ENCODE assay signal across 14 cellular contexts in the genomic region with DNA sequence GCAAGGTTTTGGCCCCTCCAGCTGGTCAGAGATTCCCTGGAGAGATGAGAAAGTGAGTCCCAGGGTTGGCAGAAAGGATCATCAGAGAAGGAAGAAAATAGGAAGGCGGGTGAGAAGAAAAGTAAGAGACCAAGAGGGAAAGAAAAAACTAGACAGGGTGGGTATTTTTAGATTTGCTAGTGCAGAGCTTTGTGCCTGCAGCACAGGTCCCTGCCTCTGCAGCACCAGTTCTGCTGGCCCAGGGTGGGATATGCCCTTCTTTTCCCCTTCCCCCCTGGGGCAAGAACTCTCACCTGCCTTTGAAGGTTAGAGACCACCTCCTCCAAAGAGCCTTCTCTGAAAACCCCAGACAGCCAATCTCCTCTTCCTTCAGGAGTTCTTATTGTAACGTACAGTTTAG.
DNase-seq lines count a peak whose midpoint lies in the region; ATAC-seq and TF ChIP-seq lines count a peak whose summit lies in the region.
"Had no signal": no experiment of that assay in that cellular context is flagged by ENCODE, and none has a peak within 500 bp of the region (broad histone marks: within the 10 kb centered on the region; RNA-seq: fewer than 3 reads in every experiment).

No MANE protein-coding gene starts in this region.

- no peak overlapping the region for H2BK120ac ChIP-seq in H9 (ENCODE audit: low read depth, low read length, poor library complexity, severe bottlenecking)

- no peak overlapping the region for H2BK20ac ChIP-seq in H9 (ENCODE audit: low read depth, low read length, poor library complexity, severe bottlenecking)

- peaks cover 20 to 22% of the 10 kb centered on the region in 2 experiments for H3K4me1 Mint-ChIP-seq in H9
- H3K4me1 Mint-ChIP-seq in WTC11: peaks cover 26% of the 10 kb centered on the region
- no peaks in the 10 kb centered on the region for H3K4me1 Mint-ChIP-seq in stimulated activated memory B cell treated with anti-CD40 and anti-IgM and Interleukin-4, amounts not matched to agents 10 μg/mL and 1 μg/mL and 100 μg/mL, for 72 hours
- H3K4me1 Mint-ChIP-seq: CD4-positive, alpha-beta memory T cell had no signal

- no peaks in the 10 kb centered on the region for H3K9me3 ChIP-seq in H9 (ENCODE audit: control insufficient read depth, low read depth, low read length)
- H3K9me3 ChIP-seq in right cardiac atrium (ENCODE audit: control insufficient read depth, low read length): peaks cover 4% of the 10 kb centered on the region
- no peaks in the 10 kb centered on the region for H3K9me3 ChIP-seq in skeletal muscle tissue (ENCODE audit: control insufficient read depth in 3 of 3, low read length in 3 of 3)
- H3K9me3 ChIP-seq: BE2C had no signal

- no peaks in the 10 kb centered on the region for H3K36me3 ChIP-seq in skeletal muscle tissue (ENCODE audit: control insufficient read depth in 3 of 3, insufficient read depth in 3 of 3, low read length in 3 of 3)
- H3K36me3 ChIP-seq: BE2C had no signal

- H3K4me1 ChIP-seq in H9 (ENCODE audit: insufficient read depth, low read length) (peaks cover 7% of the 10 kb centered on the region; the same call in 1 of the 2 replicates), right cardiac atrium (ENCODE audit: control insufficient read depth, insufficient read depth, low read length) (no peaks in the 10 kb centered on the region), skeletal muscle tissue (ENCODE audit: control insufficient read depth in 3 of 3, insufficient read depth in 3 of 3, low read length in 3 of 3) (peaks cover 20 to 44% (median 34%) of the 10 kb centered on the region in 3 donors)
- H3K4me1 ChIP-seq: BE2C had no signal

- no CpG with 5 or more reads among the region's 2 CpGs for WGBS in H9 (ENCODE audit: extremely low coverage, insufficient read length, low lambda C conversion rate)
- 42% methylated on average over 2 of the region's 2 CpGs for WGBS in right cardiac atrium

- intact Hi-C loops in right cardiac atrium (cut with DNase I): no loop called here

- CTCF ChIA-PET in WTC11 (lab: Charles Lee): interaction anchor here (0.8 kb wide), 1 partner anchor 331 kb away, joined by 3 read pairs; no protein-coding TSS in a partner anchor

- H3K27me3 ChIP-seq in H9 (ENCODE audit: insufficient read depth, low read length) (no peaks in the 10 kb centered on the region; the same call in 1 of the 2 replicates), right cardiac atrium (ENCODE audit: control insufficient read depth, insufficient read depth) (no peaks in the 10 kb centered on the region), skeletal muscle tissue (ENCODE audit: control insufficient read depth in 3 of 3, insufficient read depth in 3 of 3, low read length in 3 of 3) (no peaks in the 10 kb centered on the region)
- H3K27me3 ChIP-seq: BE2C had no signal

- H3K56ac ChIP-seq in H9 (ENCODE audit: insufficient read length, low read depth, low read length): no peak overlapping the region

- no peak overlapping the region for H4K8ac ChIP-seq in H9 (replicated peaks; ENCODE audit: insufficient read length, low read depth, low read length)

- H3K9me3 Mint-ChIP-seq in H9: peaks cover 0 to 3% of the 10 kb centered on the region in 2 experiments; a peak in 1 of 5 replicates
- no peaks in the 10 kb centered on the region for H3K9me3 Mint-ChIP-seq in WTC11
- no peaks in the 10 kb centered on the region for H3K9me3 Mint-ChIP-seq in stimulated activated memory B cell treated with anti-CD40 and anti-IgM and Interleukin-4, amounts not matched to agents 10 μg/mL and 1 μg/mL and 100 μg/mL, for 72 hours

- DNase-seq in H9 (no peak), WTC11 (ENCODE audit: low spot score) (no peak), right cardiac atrium (no peak)
- DNase-seq in activated effector memory CD4-positive, alpha-beta T cell treated with anti-CD3 and anti-CD28 coated beads, Interleukin-2, amount 50 U/mL, for 16 hours: no peak
- DNase-seq: CD4-positive, alpha-beta memory T cell; COR-L47; DMS153; EL had no signal

- peak overlapping the region; percentile 33 for H3K4me2 ChIP-seq in H9 (ENCODE audit: insufficient read depth, insufficient read length, low read length)

- no peaks in the 10 kb centered on the region for H3K79me2 ChIP-seq in H9 (ENCODE audit: insufficient read depth, low read length)

- H4K91ac ChIP-seq in H9 (ENCODE audit: insufficient read length, low read depth, low read length): no peak overlapping the region

- no peak overlapping the region for H2AFZ ChIP-seq in H9 (ENCODE audit: low read length)

- no peaks in the 10 kb centered on the region for H3K79me1 ChIP-seq in H9 (ENCODE audit: insufficient read depth, low read depth, low read length, poor library complexity, severe bottlenecking)

- H3K27ac ChIP-seq in H9 (ENCODE audit: insufficient read length, low read depth, low read length): no peak overlapping the region
- H3K27ac ChIP-seq in right cardiac atrium (ENCODE audit: low read length): peak overlapping the region; percentile 68
- H3K27ac ChIP-seq in skeletal muscle tissue (ENCODE audit: low read depth, low read length): peak overlapping the region; percentile 91
- H3K27ac ChIP-seq: C4-2B had no signal

- no peak overlapping the region for H3K23ac ChIP-seq in H9 (ENCODE audit: insufficient read length, low read depth, low read length)

- no peak overlapping the region for H2AK5ac ChIP-seq in H9 (ENCODE audit: insufficient read length, low read length)

- ATAC-seq in WTC11: peak; percentile 38
- no peak for ATAC-seq in right cardiac atrium
- no peak for ATAC-seq in GM21786 (IDR thresholded peaks at IDR 0.05; ENCODE audit: unreplicated experiment)
- ATAC-seq in stimulated activated memory B cell treated with anti-CD40 and anti-IgM and Interleukin-4, amounts not matched to agents 10 μg/mL and 1 μg/mL and 100 μg/mL, for 72 hours: no peak
- ATAC-seq: HCT116 had no signal

- TF ChIP-seq CTCF in H9 (conservative IDR thresholded peaks at IDR 0.05) (no peak), WTC11 (IDR thresholded peaks at IDR 0.05) (no peak)

- H3K4ac ChIP-seq in H9 (ENCODE audit: low read depth, low read length): no peak overlapping the region

- H2BK12ac ChIP-seq in H9 (ENCODE audit: insufficient read length, low read depth, low read length): no peak overlapping the region

- H3K36me3 Mint-ChIP-seq in H9 (ENCODE audit: insufficient read depth in 1 of 3, low read depth in 3 of 3) (no peaks in the 10 kb centered on the region), WTC11 (no peaks in the 10 kb centered on the region)
- H3K36me3 Mint-ChIP-seq in stimulated activated memory B cell treated with anti-CD40 and anti-IgM and Interleukin-4, amounts not matched to agents 10 μg/mL and 1 μg/mL and 100 μg/mL, for 72 hours: no peaks in the 10 kb centered on the region
- H3K36me3 Mint-ChIP-seq: CD4-positive, alpha-beta memory T cell had no signal

- H3K9ac ChIP-seq in H9 (ENCODE audit: extremely low read depth, insufficient read length, low read length) (no peak overlapping the region), skeletal muscle tissue (ENCODE audit: low read depth in 1 of 3, low read length in 3 of 3) (peak overlapping the region; percentile 67 to 86 (median 73))

- no peak overlapping the region for H3T11ph ChIP-seq in H9 (ENCODE audit: low read length)

- H4K5ac ChIP-seq in H9 (ENCODE audit: insufficient read length, low read depth, low read length): no peak overlapping the region

- no peak overlapping the region for H2BK15ac ChIP-seq in H9 (ENCODE audit: low read depth, low read length)

- no peak overlapping the region for H3K27ac Mint-ChIP-seq in H9
- H3K27ac Mint-ChIP-seq in WTC11: no peak overlapping the region
- H3K27ac Mint-ChIP-seq in stimulated activated memory B cell treated with anti-CD40 and anti-IgM and Interleukin-4, amounts not matched to agents 10 μg/mL and 1 μg/mL and 100 μg/mL, for 72 hours: no peak overlapping the region
- H3K27ac Mint-ChIP-seq: CD4-positive, alpha-beta memory T cell had no signal

- H3K4me3 ChIP-seq in right cardiac atrium (ENCODE audit: low read length) (no peak overlapping the region), skeletal muscle tissue (ENCODE audit: low read length in 3 of 3) (peak overlapping the region; percentile 53 to 58 (median 56))

- H3K14ac ChIP-seq in H9 (ENCODE audit: insufficient read depth, low read length): no peak overlapping the region

- H3K23me2 ChIP-seq in H9 (ENCODE audit: insufficient read length, low read depth, low read length, poor library complexity, severe bottlenecking): no peaks in the 10 kb centered on the region

- no peak overlapping the region for H2BK5ac ChIP-seq in H9 (ENCODE audit: insufficient read length, low read length)

- H4K20me1 ChIP-seq in H9 (ENCODE audit: control insufficient read depth, insufficient read depth, insufficient read length): no peaks in the 10 kb centered on the region

- no peak overlapping the region for H3K18ac ChIP-seq in H9 (ENCODE audit: insufficient read length, low read depth, low read length)

- H3K27me3 Mint-ChIP-seq in H9 (ENCODE audit: low read depth) (peaks cover 39% of the 10 kb centered on the region), WTC11 (ENCODE audit: low read depth) (peaks cover 41% of the 10 kb centered on the region)
- H3K27me3 Mint-ChIP-seq in stimulated activated memory B cell treated with anti-CD40 and anti-IgM and Interleukin-4, amounts not matched to agents 10 μg/mL and 1 μg/mL and 100 μg/mL, for 72 hours: no peaks in the 10 kb centered on the region

- POLR2A ChIA-PET in WTC11 (lab: Charles Lee): no interaction called here

- no peak overlapping the region for H3K4me3 Mint-ChIP-seq in H9
- H3K4me3 Mint-ChIP-seq in WTC11: no peak overlapping the region
- no peak overlapping the region for H3K4me3 Mint-ChIP-seq in stimulated activated memory B cell treated with anti-CD40 and anti-IgM and Interleukin-4, amounts not matched to agents 10 μg/mL and 1 μg/mL and 100 μg/mL, for 72 hours
- H3K4me3 Mint-ChIP-seq: CD4-positive, alpha-beta memory T cell had no signal
